In the genomic region with DNA sequence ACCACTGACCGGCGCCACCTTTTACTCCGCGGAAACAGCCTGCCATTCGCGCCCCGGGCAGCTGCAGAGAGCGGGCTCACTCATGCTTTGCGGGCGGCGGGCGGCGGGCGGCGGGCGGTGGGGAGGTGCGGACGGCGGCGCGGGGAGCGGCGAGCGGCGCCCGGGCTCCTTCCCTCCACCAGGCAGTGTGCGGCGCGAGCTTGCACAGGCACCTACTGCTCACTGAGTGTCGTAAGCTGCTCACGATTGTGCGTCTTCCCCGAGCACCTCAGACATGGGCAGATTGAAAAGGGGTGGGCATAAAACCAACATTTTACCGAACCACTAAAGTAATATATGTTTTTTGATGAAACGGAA, we compare ENCODE assay signal across 12 cellular contexts. TPM values are rescaled to one million over a fixed set of nuclear protein-coding genes. Genes with fewer than 3 reads are reported as not detected.
DNase-seq lines count a peak whose midpoint lies in the region; ATAC-seq, FAIRE-seq and TF ChIP-seq lines count a peak whose summit lies in the region.
"Had no signal": no experiment of that assay in that cellular context is flagged by ENCODE, and none has a peak within 500 bp of the region (broad histone marks: within the 10 kb centered on the region; RNA-seq: fewer than 3 reads in every experiment).

A gene with protein sequence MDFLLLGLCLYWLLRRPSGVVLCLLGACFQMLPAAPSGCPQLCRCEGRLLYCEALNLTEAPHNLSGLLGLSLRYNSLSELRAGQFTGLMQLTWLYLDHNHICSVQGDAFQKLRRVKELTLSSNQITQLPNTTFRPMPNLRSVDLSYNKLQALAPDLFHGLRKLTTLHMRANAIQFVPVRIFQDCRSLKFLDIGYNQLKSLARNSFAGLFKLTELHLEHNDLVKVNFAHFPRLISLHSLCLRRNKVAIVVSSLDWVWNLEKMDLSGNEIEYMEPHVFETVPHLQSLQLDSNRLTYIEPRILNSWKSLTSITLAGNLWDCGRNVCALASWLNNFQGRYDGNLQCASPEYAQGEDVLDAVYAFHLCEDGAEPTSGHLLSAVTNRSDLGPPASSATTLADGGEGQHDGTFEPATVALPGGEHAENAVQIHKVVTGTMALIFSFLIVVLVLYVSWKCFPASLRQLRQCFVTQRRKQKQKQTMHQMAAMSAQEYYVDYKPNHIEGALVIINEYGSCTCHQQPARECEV (minus strand): TSS at position 231 of the 357 bp plus-strand sequence. CDS start 933 bp downstream, outside the sequence.

- H3K9me3 ChIP-seq in colonic mucosa: no peaks in the 10 kb centered on the region
- no peaks in the 10 kb centered on the region for H3K9me3 ChIP-seq in HepG2 (ENCODE audit: low read length)

- in situ Hi-C loops in HepG2 (cut with HindIII; ENCODE audit: extremely low pct_ligation_motif_present, low pct_unique_long_range_greater_than_20kb): no loop called here

- no peak for TF ChIP-seq RAD21 in HepG2 (CRISPR knock-in tag; IDR thresholded peaks at IDR 0.05)

- intact Hi-C loops in colonic mucosa (cut with DNase I) (no loop called here), HepG2 (cut with micrococcal nuclease; ENCODE audit: unreplicated experiment) (no loop called here)

- H3K9ac ChIP-seq in colonic mucosa (ENCODE audit: low read depth in 2 of 2, low read length in 2 of 2) (no peak within 1 kb of the TSS), HepG2 (ENCODE audit: insufficient read depth, low read depth, low read length) (no peak within 1 kb of the TSS)

- no TSS peak for BruUV-seq in HepG2 (replicated peaks; lab: Mats Ljungman, UMichigan)

- no peaks in the 10 kb centered on the region for H3K9me3 Mint-ChIP-seq in type B pancreatic cell
- H3K9me3 Mint-ChIP-seq: dendritic cell treated with granulocyte-macrophage colony-stimulating factor and Interleukin-4, amounts not matched to agents 40 ng/mL and 50 ng/mL, for 4 days had no signal

- TF ChIP-seq CTCF in colonic mucosa (IDR thresholded peaks at IDR 0.05) (no peak), HepG2 (CRISPR knock-in tag; IDR thresholded peaks at IDR 0.05) (no peak), type B pancreatic cell (conservative IDR thresholded peaks at IDR 0.05) (no peak)

- H4K20me1 ChIP-seq in HepG2 (ENCODE audit: insufficient read depth, low read length): no peaks in the 10 kb centered on the region

- peaks cover 3% of the 10 kb centered on the region for H3K36me3 Mint-ChIP-seq in type B pancreatic cell
- H3K36me3 Mint-ChIP-seq: natural killer cell; stimulated activated memory B cell treated with anti-CD40 and anti-IgM and Interleukin-4, amounts not matched to agents 10 μg/mL and 1 μg/mL and 100 μg/mL, for 72 hours had no signal

- peaks cover 10% of the 10 kb centered on the region for H3K4me1 Mint-ChIP-seq in type B pancreatic cell (ENCODE audit: unreplicated experiment)
- H3K4me1 Mint-ChIP-seq: natural killer cell; stimulated activated memory B cell treated with anti-CD40 and anti-IgM and Interleukin-4, amounts not matched to agents 10 μg/mL and 1 μg/mL and 100 μg/mL, for 72 hours had no signal

- ATAC-seq in HepG2: peak; percentile 85
- no peak for ATAC-seq in GM21423 (IDR thresholded peaks at IDR 0.05; ENCODE audit: unreplicated experiment)
- ATAC-seq: natural killer cell; stimulated activated memory B cell treated with anti-CD40 and anti-IgM and Interleukin-4, amounts not matched to agents 10 μg/mL and 1 μg/mL and 100 μg/mL, for 72 hours had no signal

- H3K4me2 ChIP-seq in HepG2 (ENCODE audit: low read depth, low read length): peak within 1 kb of the TSS; percentile 72

- DNase-seq in NCI-H748 (lab: John Stamatoyannopoulos, UW; ENCODE audit: unreplicated experiment) (peak; percentile 53), NCI-H748 treated with DMSO at 0.1 percent for 48 hours (lab: John Stamatoyannopoulos, UW) (no peak), colonic mucosa (no peak), HepG2 (ENCODE audit: low spot score) (no peak), type B pancreatic cell (ENCODE audit: extremely low spot score, unreplicated experiment) (peak; percentile 67), NCI-H2196 (lab: John Stamatoyannopoulos, UW; ENCODE audit: unreplicated experiment) (no peak)
- DNase-seq in activated CD4-positive, alpha-beta T cell treated with anti-CD3 and anti-CD28 coated beads, Interleukin-2, amount 50 U/mL, for 4 hours: no peak
- DNase-seq: natural killer cell, NCI-H2107 had no signal

- no peak within 1 kb of the TSS for H3K27ac Mint-ChIP-seq in type B pancreatic cell
- H3K27ac Mint-ChIP-seq: dendritic cell treated with granulocyte-macrophage colony-stimulating factor and Interleukin-4, amounts not matched to agents 40 ng/mL and 50 ng/mL, for 4 days; natural killer cell; stimulated activated memory B cell treated with anti-CD40 and anti-IgM and Interleukin-4, amounts not matched to agents 10 μg/mL and 1 μg/mL and 100 μg/mL, for 72 hours had no signal

- no peaks in the 10 kb centered on the region for H3K79me2 ChIP-seq in HepG2 (ENCODE audit: insufficient read depth, low read length)

- peak within 1 kb of the TSS; percentile 91 for H3K4me3 Mint-ChIP-seq in type B pancreatic cell
- H3K4me3 Mint-ChIP-seq: dendritic cell treated with granulocyte-macrophage colony-stimulating factor and Interleukin-4, amounts not matched to agents 40 ng/mL and 50 ng/mL, for 4 days; natural killer cell; stimulated activated memory B cell treated with anti-CD40 and anti-IgM and Interleukin-4, amounts not matched to agents 10 μg/mL and 1 μg/mL and 100 μg/mL, for 72 hours had no signal

- H3K27ac ChIP-seq in colonic mucosa (no peak within 1 kb of the TSS), HepG2 (ENCODE audit: extremely low read length, insufficient read depth, low read length) (no peak within 1 kb of the TSS)

- TF ChIP-seq POLR2A in HepG2 (IDR thresholded peaks at IDR 0.05; ENCODE audit: insufficient read depth in 1 of 2, low read depth in 2 of 2, low read length in 2 of 2): no peak

- no peaks in the 10 kb centered on the region for H3K4me1 ChIP-seq in colonic mucosa
- H3K4me1 ChIP-seq in HepG2 (ENCODE audit: insufficient read depth, low read length): no peaks in the 10 kb centered on the region

- WGBS in HepG2 (ENCODE audit: low lambda C conversion rate): 5% methylated on average over 10 of the region's 35 CpGs

- POLR2A ChIA-PET in HepG2 (lab: Yijun Ruan, JAX): no interaction called here

- CTCF ChIA-PET in HepG2 (lab: Yijun Ruan, JAX; ENCODE audit: low intra/inter-chr PET ratio, low total read pairs): no interaction called here

- H3K36me3 ChIP-seq in colonic mucosa (no peaks in the 10 kb centered on the region), HepG2 (replicated peaks in 1 of 2; ENCODE audit: control insufficient read depth in 1 of 2, insufficient read depth in 2 of 2, low read length in 2 of 2) (no peaks in the 10 kb centered on the region)

- TF ChIP-seq EP300 in HepG2 (IDR thresholded peaks at IDR 0.05; ENCODE audit: low read depth in 2 of 2, low read length in 2 of 2) (no peak), HepG2 (CRISPR knock-in tag; IDR thresholded peaks at IDR 0.05; ENCODE audit: borderline replicate concordance) (no peak)

- H3K4me3 ChIP-seq in colonic mucosa (peak within 1 kb of the TSS; percentile 11), HepG2 (replicated peaks in 1 of 3; ENCODE audit: insufficient read depth in 1 of 3, low read depth in 2 of 3, low read length in 3 of 3) (peak within 1 kb of the TSS in 2 of 3 experiments; percentile 23 to 56; a peak in 2 of 6 replicates)

- peaks cover 89% of the 10 kb centered on the region for H3K27me3 Mint-ChIP-seq in type B pancreatic cell

- no peak within 1 kb of the TSS for H2AFZ ChIP-seq in HepG2 (ENCODE audit: low read length)

- peaks cover 33% of the 10 kb centered on the region for H3K27me3 ChIP-seq in colonic mucosa
- H3K27me3 ChIP-seq in HepG2 (ENCODE audit: control insufficient read depth in 1 of 2, insufficient read depth in 2 of 2, low read length in 2 of 2): peaks cover 2 to 38% of the 10 kb centered on the region in 2 experiments; a peak in 3 of 5 replicates

- no peak for FAIRE-seq in HepG2 (lab: Jason Lieb, UNC)

TF ChIP-seq in HepG2, 621 proteins besides CTCF, POLR2A, EP300 and RAD21 (continues in another document):
- no peak for TF ChIP-seq ZNF484 (CRISPR knock-in tag; IDR thresholded peaks at IDR 0.05; ENCODE audit: borderline replicate concordance, low read depth)
- no peak for TF ChIP-seq SAFB2 (CRISPR knock-in tag; IDR thresholded peaks at IDR 0.05; ENCODE audit: borderline replicate concordance, low read depth)
- no peak for TF ChIP-seq KLF16 (CRISPR knock-in tag; IDR thresholded peaks at IDR 0.05)

RNA-seq across cellular contexts. Expression of the gene that starts here (rescaled TPM):
- total RNA-seq in colonic mucosa (under 1 TPM; 0.27 to 0.66 TPM), HepG2 (2016; rRNA removed; fragmentation: Illumina TruSeq; extraction: Trizol) (not detected in 2 replicates), type B pancreatic cell (ENCODE audit: low replicate concordance) (5.0 and 29.1 TPM in 2 replicates)
- not detected in 2 replicates for total RNA-seq in HepG2 (2016; cell fraction: cytosol; rRNA removed; fragmentation: Illumina TruSeq; extraction: Trizol; ENCODE audit: low read depth)
- not detected in 2 replicates for total RNA-seq in HepG2 (2016; cell fraction: insoluble cytoplasmic fraction; rRNA removed; fragmentation: Illumina TruSeq; extraction: Trizol)
- total RNA-seq in HepG2 (2016; cell fraction: membrane; rRNA removed; fragmentation: Illumina TruSeq; extraction: Trizol): not detected in 2 replicates
- not detected in 2 replicates for total RNA-seq in HepG2 (2016; cell fraction: nucleus; rRNA removed; fragmentation: Illumina TruSeq; extraction: Trizol)
- not detected in 2 replicates for polyA plus RNA-seq in HepG2 (2011; rRNA removed)
- not detected in 2 replicates for polyA plus RNA-seq in HepG2 (2011; cell fraction: cytosol; rRNA removed)
- polyA plus RNA-seq in HepG2 (2011; cell fraction: nucleus; rRNA removed): not detected in 2 replicates
- not detected in 2 replicates for polyA plus RNA-seq in HepG2 (2012)
- polyA plus RNA-seq in HepG2 (2016; cell fraction: cytosol; fragmentation: Illumina TruSeq; extraction: Trizol; ENCODE audit: low read depth): not detected in 2 replicates
- not detected in 2 replicates for polyA plus RNA-seq in HepG2 (2016; cell fraction: insoluble cytoplasmic fraction; fragmentation: Illumina TruSeq; extraction: Trizol; ENCODE audit: low read depth)
- polyA plus RNA-seq in HepG2 (2016; cell fraction: membrane; fragmentation: Illumina TruSeq; extraction: Trizol; ENCODE audit: low read depth): not detected in 2 replicates
- polyA plus RNA-seq in HepG2 (2016; cell fraction: nucleus; fragmentation: Illumina TruSeq; extraction: Trizol; ENCODE audit: insufficient read depth, low read depth): not detected in 2 replicates
- polyA minus RNA-seq in HepG2 (2011; rRNA and poly(A)+ RNA removed; ENCODE audit: low replicate concordance): not detected in 2 replicates
- polyA minus RNA-seq in HepG2 (2011; cell fraction: cytosol; rRNA and poly(A)+ RNA removed): not detected in 2 replicates
- not detected in 2 replicates for polyA minus RNA-seq in HepG2 (2011; cell fraction: nucleus; rRNA and poly(A)+ RNA removed)
- total RNA-seq: natural killer cell had no signal

Comparison
In these comparisons a context has a peak if more than half of its experiments do, and no peak if none do; other contexts are left out.
1. DNase-seq: peak in NCI-H748 (single experiment) and type B pancreatic cell (single experiment); none in NCI-H748 treated with DMSO at 0.1 percent for 48 hours (single experiment), colonic mucosa (single experiment), HepG2 (single experiment), NCI-H2196 (single experiment) and activated CD4-positive, alpha-beta T cell treated with anti-CD3 and anti-CD28 coated beads, Interleukin-2, amount 50 U/mL, for 4 hours (0 of 2).
2. Peak in ATAC-seq, H3K4me3 ChIP-seq and H3K4me2 ChIP-seq in HepG2; RNA of the gene not detected or under 1 TPM.